ENCODE assay signal across 39 cellular contexts in the genomic region with DNA sequence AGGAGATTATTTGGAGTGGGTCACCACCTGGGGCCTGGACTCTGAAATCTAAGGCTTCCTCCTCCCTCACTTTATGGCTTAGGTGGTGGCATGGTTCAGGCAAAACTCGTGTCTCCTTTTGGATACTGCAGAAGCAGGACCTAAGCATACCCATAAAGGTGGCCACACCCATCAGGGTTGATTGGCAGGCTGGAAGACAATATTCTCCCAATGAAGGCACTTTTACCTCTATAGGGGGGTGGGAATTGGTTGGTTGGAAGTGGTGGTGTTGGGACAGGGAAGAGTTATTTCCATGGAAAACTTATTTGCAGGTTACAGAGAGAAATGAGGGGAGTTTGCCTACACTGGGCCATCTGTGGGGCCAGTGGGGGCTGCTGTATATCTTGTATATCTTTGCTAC. TPM values are rescaled to one million over a fixed set of nuclear protein-coding genes. Genes with fewer than 3 reads are reported as not detected.
"Had no signal": no experiment of that assay in that cellular context is flagged by ENCODE, and none has a peak within 500 bp of the region (broad histone marks: within the 10 kb centered on the region; RNA-seq: fewer than 3 reads in every experiment).

No MANE protein-coding gene starts in this region.

- H3K4me3 Mint-ChIP-seq: activated CD4-positive, alpha-beta memory T cell treated with anti-CD3 and anti-CD28 coated beads, Interleukin-2, amount 10 ng/mL, durations not matched to agents 7 days and 5 days; activated CD8-positive, alpha-beta memory T cell treated with anti-CD3 and anti-CD28 coated beads, Interleukin-2, amount 10 ng/mL, durations not matched to agents 7 days and 5 days; activated naive CD4-positive, alpha-beta T cell treated with anti-CD3 and anti-CD28 coated beads, Interleukin-2, amount 10 ng/mL, durations not matched to agents 7 days and 5 days; activated naive CD8-positive, alpha-beta T cell had no signal

- H3K4me3 ChIP-seq: PC-9 had no signal

- H3K27ac Mint-ChIP-seq: activated CD4-positive, alpha-beta memory T cell treated with anti-CD3 and anti-CD28 coated beads, Interleukin-2, amount 10 ng/mL, durations not matched to agents 7 days and 5 days; activated CD8-positive, alpha-beta memory T cell treated with anti-CD3 and anti-CD28 coated beads, Interleukin-2, amount 10 ng/mL, durations not matched to agents 7 days and 5 days; activated naive CD4-positive, alpha-beta T cell treated with anti-CD3 and anti-CD28 coated beads, Interleukin-2, amount 10 ng/mL, durations not matched to agents 7 days and 5 days; activated naive CD8-positive, alpha-beta T cell had no signal

- H3K9me3 Mint-ChIP-seq: activated CD4-positive, alpha-beta memory T cell treated with anti-CD3 and anti-CD28 coated beads, Interleukin-2, amount 10 ng/mL, durations not matched to agents 7 days and 5 days; activated naive CD4-positive, alpha-beta T cell treated with anti-CD3 and anti-CD28 coated beads, Interleukin-2, amount 10 ng/mL, durations not matched to agents 7 days and 5 days had no signal

- H3K27ac ChIP-seq: brain microvascular endothelial cell, KMS-11, PC-9, RWPE1, VCaP had no signal

- H3K27me3 Mint-ChIP-seq: activated CD4-positive, alpha-beta memory T cell treated with anti-CD3 and anti-CD28 coated beads, Interleukin-2, amount 10 ng/mL, durations not matched to agents 7 days and 5 days; activated CD8-positive, alpha-beta memory T cell treated with anti-CD3 and anti-CD28 coated beads, Interleukin-2, amount 10 ng/mL, durations not matched to agents 7 days and 5 days; activated naive CD4-positive, alpha-beta T cell treated with anti-CD3 and anti-CD28 coated beads, Interleukin-2, amount 10 ng/mL, durations not matched to agents 7 days and 5 days; activated naive CD8-positive, alpha-beta T cell had no signal

- H3K27me3 ChIP-seq: brain microvascular endothelial cell had no signal

- DNase-seq: activated CD4-positive, alpha-beta memory T cell treated with anti-CD3 and anti-CD28 coated beads, Interleukin-2, amount 10 ng/mL, durations not matched to agents 7 days and 5 days; activated CD4-positive, alpha-beta T cell treated with anti-CD3 and anti-CD28 coated beads for 1 hour; activated CD4-positive, alpha-beta T cell treated with anti-CD3 and anti-CD28 coated beads, Interleukin-2, amount 50 U/mL, for 1 hour; activated CD4-positive, CD25-positive, alpha-beta regulatory T cell; activated CD8-positive, alpha-beta memory T cell treated with anti-CD3 and anti-CD28 coated beads for 24 hours; activated CD8-positive, alpha-beta memory T cell treated with anti-CD3 and anti-CD28 coated beads, Interleukin-2, amount 10 ng/mL, durations not matched to agents 7 days and 5 days; activated CD8-positive, alpha-beta memory T cell treated with anti-CD3 and anti-CD28 coated beads, Interleukin-2, amount 50 U/mL, for 48 hours; activated effector memory CD4-positive, alpha-beta T cell treated with Interleukin-2 at 50 U/mL for 16 hours; activated naive CD4-positive, alpha-beta T cell treated with anti-CD3 and anti-CD28 coated beads, Interleukin-2, amount 10 ng/mL, durations not matched to agents 7 days and 5 days; activated T-cell treated with anti-CD3 and anti-CD28 coated beads, Interleukin-2, amount 50 U/mL, for 48 hours; amniotic stem cell; aorta; brain microvascular endothelial cell; central memory CD4-positive, alpha-beta T cell; MM.1S; MV-4-11; NCI-H1092; NCI-H1436 treated with DMSO at 0.1 percent for 48 hours; NCI-H187; NCI-H2029 treated with DMSO at 0.1 percent for 48 hours; NCI-H2107; NCI-H2171; NCI-H510A; NCI-H526; NCI-H748 treated with DMSO at 0.1 percent for 48 hours; NK-92 treated with Interleukin-12 subunit alpha and Interleukin-12 subunit beta, amount 100 ng/mL, for 24 hours; PC-9; SW 1271; T-helper 1 cell; T-helper 2 cell; T-helper 9 cell had no signal

- FAIRE-seq: RCC 7860 had no signal

- H3K4me1 Mint-ChIP-seq: activated CD4-positive, alpha-beta memory T cell treated with anti-CD3 and anti-CD28 coated beads, Interleukin-2, amount 10 ng/mL, durations not matched to agents 7 days and 5 days; activated CD8-positive, alpha-beta memory T cell treated with anti-CD3 and anti-CD28 coated beads, Interleukin-2, amount 10 ng/mL, durations not matched to agents 7 days and 5 days; activated naive CD4-positive, alpha-beta T cell treated with anti-CD3 and anti-CD28 coated beads, Interleukin-2, amount 10 ng/mL, durations not matched to agents 7 days and 5 days had no signal

- H3K9ac ChIP-seq: KMS-11 had no signal

- H3K4me2 ChIP-seq: KMS-11, PC-9 had no signal

- H2AFZ ChIP-seq: PC-9 had no signal

- ATAC-seq: activated CD8-positive, alpha-beta memory T cell treated with anti-CD3 and anti-CD28 coated beads, Interleukin-2, amount 10 ng/mL, durations not matched to agents 7 days and 5 days; Right ventricle myocardium inferior had no signal

RNA-seq across cellular contexts. Expression of gene SCGB3A1, which starts 57.5 kb away (rescaled TPM):
- total RNA-seq: activated CD4-positive, alpha-beta memory T cell treated with anti-CD3 and anti-CD28 coated beads, Interleukin-2, amount 10 ng/mL, durations not matched to agents 7 days and 5 days; activated CD8-positive, alpha-beta memory T cell treated with anti-CD3 and anti-CD28 coated beads, Interleukin-2, amount 10 ng/mL, durations not matched to agents 7 days and 5 days; aorta; LHCN-M2; OCI-LY7; PC-9; Right ventricle myocardium inferior had no signal
